21 cellular contexts compared by ENCODE assay signal in genomic region chr3:85790445-85791030, GRCh38.
"Had no signal": no experiment of that assay in that cellular context is flagged by ENCODE, and none has a peak within 500 bp of the region (broad histone marks: within the 10 kb centered on the region; RNA-seq: fewer than 3 reads in every experiment).

No MANE protein-coding gene starts in this region.

- H3K27me3 Mint-ChIP-seq: activated B cell treated with CpG ODN at 0.5 μM for 24 hours; activated CD4-positive, alpha-beta memory T cell treated with anti-CD3 and anti-CD28 coated beads, Interleukin-2, amount 10 ng/mL, durations not matched to agents 7 days and 5 days; activated CD8-positive, alpha-beta memory T cell treated with anti-CD3 and anti-CD28 coated beads, Interleukin-2, amount 10 ng/mL, durations not matched to agents 7 days and 5 days; activated naive CD8-positive, alpha-beta T cell treated with anti-CD3 and anti-CD28 coated beads, Interleukin-2, amount 10 ng/mL, durations not matched to agents 7 days and 5 days; naive thymus-derived CD8-positive, alpha-beta T cell had no signal

- H3K36me3 ChIP-seq: esophagus muscularis mucosa, gastroesophageal sphincter, lower lobe of right lung, ovary, right lobe of liver, thoracic aorta, upper lobe of left lung had no signal

- H3K36me3 Mint-ChIP-seq: activated CD8-positive, alpha-beta memory T cell treated with anti-CD3 and anti-CD28 coated beads, Interleukin-2, amount 10 ng/mL, durations not matched to agents 7 days and 5 days; activated naive CD8-positive, alpha-beta T cell treated with anti-CD3 and anti-CD28 coated beads, Interleukin-2, amount 10 ng/mL, durations not matched to agents 7 days and 5 days; naive thymus-derived CD8-positive, alpha-beta T cell had no signal

- H3K27me3 ChIP-seq: esophagus muscularis mucosa, gastroesophageal sphincter, ovary, right lobe of liver, upper lobe of left lung had no signal

- H3K4me3 ChIP-seq: esophagus muscularis mucosa, gastroesophageal sphincter, lower lobe of right lung, ovary, right lobe of liver, thoracic aorta, upper lobe of left lung had no signal

- H3K27ac Mint-ChIP-seq: activated B cell treated with CpG ODN at 0.5 μM for 24 hours; activated CD4-positive, alpha-beta memory T cell treated with anti-CD3 and anti-CD28 coated beads, Interleukin-2, amount 10 ng/mL, durations not matched to agents 7 days and 5 days; activated CD8-positive, alpha-beta memory T cell treated with anti-CD3 and anti-CD28 coated beads, Interleukin-2, amount 10 ng/mL, durations not matched to agents 7 days and 5 days; activated naive CD8-positive, alpha-beta T cell treated with anti-CD3 and anti-CD28 coated beads, Interleukin-2, amount 10 ng/mL, durations not matched to agents 7 days and 5 days; naive thymus-derived CD8-positive, alpha-beta T cell; T-helper 2 cell treated with Interferon-gamma antibody and Interleukin-4, amounts not matched to agents 5 μg/mL and 100 μg/mL, for 36 hours had no signal

- H3K4me1 Mint-ChIP-seq: activated B cell treated with CpG ODN at 0.5 μM for 24 hours; activated CD4-positive, alpha-beta memory T cell treated with anti-CD3 and anti-CD28 coated beads, Interleukin-2, amount 10 ng/mL, durations not matched to agents 7 days and 5 days; activated CD8-positive, alpha-beta memory T cell treated with anti-CD3 and anti-CD28 coated beads, Interleukin-2, amount 10 ng/mL, durations not matched to agents 7 days and 5 days; activated naive CD8-positive, alpha-beta T cell treated with anti-CD3 and anti-CD28 coated beads, Interleukin-2, amount 10 ng/mL, durations not matched to agents 7 days and 5 days; naive thymus-derived CD8-positive, alpha-beta T cell had no signal

- ATAC-seq: activated CD8-positive, alpha-beta memory T cell treated with anti-CD3 and anti-CD28 coated beads, Interleukin-2, amount 10 ng/mL, durations not matched to agents 7 days and 5 days; gastroesophageal sphincter; left colon; lower lobe of right lung; naive thymus-derived CD8-positive, alpha-beta T cell; right lobe of liver had no signal

- H3K4me3 Mint-ChIP-seq: activated B cell treated with CpG ODN at 0.5 μM for 24 hours; activated CD4-positive, alpha-beta memory T cell treated with anti-CD3 and anti-CD28 coated beads, Interleukin-2, amount 10 ng/mL, durations not matched to agents 7 days and 5 days; activated CD8-positive, alpha-beta memory T cell treated with anti-CD3 and anti-CD28 coated beads, Interleukin-2, amount 10 ng/mL, durations not matched to agents 7 days and 5 days; activated naive CD8-positive, alpha-beta T cell treated with anti-CD3 and anti-CD28 coated beads, Interleukin-2, amount 10 ng/mL, durations not matched to agents 7 days and 5 days; naive thymus-derived CD8-positive, alpha-beta T cell; T-helper 2 cell treated with Interferon-gamma antibody and Interleukin-4, amounts not matched to agents 5 μg/mL and 100 μg/mL, for 36 hours had no signal

- DNase-seq: activated B cell treated with CpG ODN at 0.5 μM for 24 hours; activated CD4-positive, alpha-beta memory T cell treated with anti-CD3 and anti-CD28 coated beads, Interleukin-2, amount 10 ng/mL, durations not matched to agents 7 days and 5 days; activated CD4-positive, alpha-beta T cell treated with anti-CD3 and anti-CD28 coated beads for 4 hours; activated CD8-positive, alpha-beta memory T cell treated with anti-CD3 and anti-CD28 coated beads, Interleukin-2, amount 10 ng/mL, durations not matched to agents 7 days and 5 days; activated naive CD4-positive, alpha-beta T cell treated with Interleukin-2 at 50 U/mL for 16 hours; activated naive CD8-positive, alpha-beta T cell treated with anti-CD3 and anti-CD28 coated beads, Interleukin-2, amount 10 ng/mL, durations not matched to agents 7 days and 5 days; cortex of kidney; effector CD8-positive, alpha-beta T cell; left colon; lower lobe of right lung; naive thymus-derived CD8-positive, alpha-beta T cell; ovary; right lobe of liver; small intestine; stimulated activated CD4-positive, alpha-beta T cell treated with anti-CD3 and anti-CD28 coated beads, Interleukin-15, amount 100 ng/mL, for 24 hours; stimulated activated CD4-positive, alpha-beta T cell treated with anti-CD3 and anti-CD28 coated beads, Interleukin-2, amount 100 ng/mL, for 48 hours; upper lobe of left lung had no signal

- H3K4me1 ChIP-seq: esophagus muscularis mucosa, gastroesophageal sphincter, lower lobe of right lung, right lobe of liver, upper lobe of left lung had no signal

- H3K27ac ChIP-seq: esophagus muscularis mucosa, gastroesophageal sphincter, lower lobe of right lung, ovary, right lobe of liver, thoracic aorta, upper lobe of left lung had no signal

- H3K9me3 ChIP-seq: esophagus muscularis mucosa, gastroesophageal sphincter, lower lobe of right lung, ovary, right lobe of liver, thoracic aorta, upper lobe of left lung had no signal
